ENCODE assay signal across 9 cellular contexts in genomic region chr6:138970856-138971425, GRCh38.
DNase-seq lines count a peak whose midpoint lies in the region; ATAC-seq and TF ChIP-seq lines count a peak whose summit lies in the region.
"Had no signal": no experiment of that assay in that cellular context is flagged by ENCODE, and none has a peak within 500 bp of the region (broad histone marks: within the 10 kb centered on the region; RNA-seq: fewer than 3 reads in every experiment).

No MANE protein-coding gene starts in this region.

- peak; percentile 62 for ATAC-seq in SK-N-SH treated with all-trans-retinoic acid at 6 μM for 48 hours
- ATAC-seq in stimulated activated naive CD8-positive, alpha-beta T cell treated with anti-CD3 and anti-CD28 coated beads, Interleukin-15, Interleukin-2, amounts not matched to agents 100 U/mL and 50 U/mL, for 24 hours, result peak; percentile 97
- no peak for ATAC-seq in HG02763 (IDR thresholded peaks at IDR 0.05; ENCODE audit: unreplicated experiment)
- ATAC-seq in HG03196 (IDR thresholded peaks at IDR 0.05; ENCODE audit: unreplicated experiment), result no peak

- peak; percentile 22 for DNase-seq in activated CD8-positive, alpha-beta memory T cell treated with anti-CD3 and anti-CD28 coated beads, Interleukin-2, amount 50 U/mL, for 4 hours
- DNase-seq in activated CD8-positive, alpha-beta memory T cell treated with anti-CD3 and anti-CD28 coated beads for 24 hours, result no peak
- DNase-seq in glomerular visceral epithelial cell (ENCODE audit: extremely low spot score), result peak; percentile 81
- no peak for DNase-seq in stimulated activated naive CD8-positive, alpha-beta T cell treated with anti-CD3 and anti-CD28 coated beads, Interleukin-15, Interleukin-2, amounts not matched to agents 100 U/mL and 50 U/mL, for 24 hours
- DNase-seq in NCI-H524 treated with DMSO at 0.1 percent for 48 hours (lab: John Stamatoyannopoulos, UW), result no peak
- DNase-seq: CD4-positive, CD25-positive, alpha-beta regulatory T cell had no signal

TF ChIP-seq in SK-N-SH treated with all-trans-retinoic acid at 6 μM for 48 hours, 23 proteins besides CTCF, POLR2A, EP300 and RAD21:
- TF ChIP-seq ESRRG (CRISPR knock-in tag; IDR thresholded peaks at IDR 0.05) (no peak), TOX (CRISPR knock-in tag; IDR thresholded peaks at IDR 0.05; ENCODE audit: borderline replicate concordance) (no peak), PPARA (CRISPR knock-in tag; IDR thresholded peaks at IDR 0.05; ENCODE audit: borderline replicate concordance) (no peak), ZNF8 (CRISPR knock-in tag; IDR thresholded peaks at IDR 0.05) (no peak), CREB5 (CRISPR knock-in tag; IDR thresholded peaks at IDR 0.05; ENCODE audit: low read depth) (no peak), TSHZ2 (CRISPR knock-in tag; IDR thresholded peaks at IDR 0.05) (no peak), CSRNP3 (CRISPR knock-in tag; IDR thresholded peaks at IDR 0.05) (no peak), POU6F1 (CRISPR knock-in tag; IDR thresholded peaks at IDR 0.05; ENCODE audit: borderline replicate concordance, low read depth) (no peak), TCF4 (CRISPR knock-in tag; IDR thresholded peaks at IDR 0.05; ENCODE audit: borderline replicate concordance) (no peak), ZC3H10 (CRISPR knock-in tag; IDR thresholded peaks at IDR 0.05) (no peak)
TF ChIP-seq in SK-N-SH treated with all-trans-retinoic acid at 6 μM for 48 hours: peak in this region for 0.

Comparison
In these comparisons a context has a peak if more than half of its experiments do, and no peak if none do; other contexts are left out.
1. DNase-seq: peak in activated CD8-positive, alpha-beta memory T cell treated with anti-CD3 and anti-CD28 coated beads, Interleukin-2, amount 50 U/mL, for 4 hours (single experiment) and glomerular visceral epithelial cell (single experiment); none in activated CD8-positive, alpha-beta memory T cell treated with anti-CD3 and anti-CD28 coated beads for 24 hours (single experiment), stimulated activated naive CD8-positive, alpha-beta T cell treated with anti-CD3 and anti-CD28 coated beads, Interleukin-15, Interleukin-2, amounts not matched to agents 100 U/mL and 50 U/mL, for 24 hours (single experiment) and NCI-H524 treated with DMSO at 0.1 percent for 48 hours (single experiment).
2. ATAC-seq: peak in SK-N-SH treated with all-trans-retinoic acid at 6 μM for 48 hours (single experiment) and stimulated activated naive CD8-positive, alpha-beta T cell treated with anti-CD3 and anti-CD28 coated beads, Interleukin-15, Interleukin-2, amounts not matched to agents 100 U/mL and 50 U/mL, for 24 hours (single experiment); none in HG02763 (single experiment) and HG03196 (single experiment).